1 cellular context compared by ENCODE assay signal in the genomic region with DNA sequence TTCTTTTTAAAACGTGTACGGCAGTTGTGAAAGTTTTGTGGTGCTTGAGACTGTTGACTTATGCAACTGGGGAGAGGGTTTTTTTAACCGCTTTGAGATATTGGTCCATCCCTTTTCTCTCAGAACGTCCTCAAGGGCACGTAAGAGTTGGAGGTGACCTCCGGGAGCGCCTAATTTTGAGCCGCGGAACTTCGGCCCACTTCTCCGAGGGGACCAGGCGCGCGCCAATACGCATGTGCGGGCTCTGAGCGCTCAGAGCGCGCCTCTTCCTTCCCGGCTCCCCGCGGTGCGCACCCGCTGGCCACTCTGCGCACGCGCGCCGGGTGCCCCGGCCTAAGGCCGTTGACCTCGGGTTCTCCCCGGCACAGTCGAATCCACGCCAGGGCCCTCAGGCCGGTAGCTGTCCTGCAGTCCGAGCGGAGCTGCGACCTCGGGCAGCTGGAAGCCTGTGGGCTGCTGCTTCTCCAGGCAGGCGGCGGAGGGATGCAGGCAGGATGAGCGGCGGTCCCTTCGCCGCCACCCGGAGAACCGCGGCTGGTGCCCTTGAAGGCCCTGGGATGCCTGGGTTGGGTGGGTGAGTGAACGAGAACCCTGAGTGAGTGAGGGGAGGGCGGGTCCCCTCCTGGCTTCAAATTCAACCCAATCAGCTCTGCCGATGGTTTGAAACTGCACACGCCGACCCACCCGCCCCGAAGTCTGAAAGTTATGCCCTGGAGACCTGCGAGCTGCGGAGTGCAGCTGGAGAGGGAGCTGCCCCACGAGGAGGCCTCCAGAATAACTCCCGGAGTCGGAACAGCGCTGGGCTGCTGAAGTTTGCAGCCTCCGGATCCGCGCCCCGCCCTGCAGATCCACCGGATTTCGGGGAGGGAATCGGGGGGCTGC.
TF ChIP-seq lines count a peak whose summit lies in the region.

No MANE protein-coding gene starts in this region.

TF ChIP-seq in HEK293, 187 proteins besides CTCF, POLR2A, EP300 and RAD21:
- TF ChIP-seq ZNF266 (tag by site-specific recombination; IDR thresholded peaks at IDR 0.05; ENCODE audit: low read depth): no peak
- TF ChIP-seq ZNF549 (tag by site-specific recombination; IDR thresholded peaks at IDR 0.05): no peak
- TF ChIP-seq ZNF426 (tag by site-specific recombination; IDR thresholded peaks at IDR 0.05): no peak
- no peak for TF ChIP-seq ZFP69B (tag by site-specific recombination; IDR thresholded peaks at IDR 0.05)
- no peak for TF ChIP-seq ZNF341 (tag by site-specific recombination; IDR thresholded peaks at IDR 0.05; ENCODE audit: low read depth)
- no peak for TF ChIP-seq ZNF530 (tag by site-specific recombination; IDR thresholded peaks at IDR 0.05; ENCODE audit: low read depth)
- no peak for TF ChIP-seq ZNF175 (tag by site-specific recombination; IDR thresholded peaks at IDR 0.05)
- no peak for TF ChIP-seq ZNF555 (tag by site-specific recombination; conservative IDR thresholded peaks at IDR 0.05)
- no peak for TF ChIP-seq ZNF248 (tag by site-specific recombination; IDR thresholded peaks at IDR 0.05)
- no peak for TF ChIP-seq ZNF792 (tag by site-specific recombination; IDR thresholded peaks at IDR 0.05)
- TF ChIP-seq TCF7L2 (IDR thresholded peaks at IDR 0.05; ENCODE audit: borderline replicate concordance, low read depth, low read length): no peak
- no peak for TF ChIP-seq ZNF571 (tag by site-specific recombination; IDR thresholded peaks at IDR 0.05)
- no peak for TF ChIP-seq ZBTB1 (tag by site-specific recombination; IDR thresholded peaks at IDR 0.05)
- no peak for TF ChIP-seq ZBTB8A (tag by site-specific recombination; IDR thresholded peaks at IDR 0.05)
